12 cellular contexts compared by ENCODE assay signal in the genomic region with DNA sequence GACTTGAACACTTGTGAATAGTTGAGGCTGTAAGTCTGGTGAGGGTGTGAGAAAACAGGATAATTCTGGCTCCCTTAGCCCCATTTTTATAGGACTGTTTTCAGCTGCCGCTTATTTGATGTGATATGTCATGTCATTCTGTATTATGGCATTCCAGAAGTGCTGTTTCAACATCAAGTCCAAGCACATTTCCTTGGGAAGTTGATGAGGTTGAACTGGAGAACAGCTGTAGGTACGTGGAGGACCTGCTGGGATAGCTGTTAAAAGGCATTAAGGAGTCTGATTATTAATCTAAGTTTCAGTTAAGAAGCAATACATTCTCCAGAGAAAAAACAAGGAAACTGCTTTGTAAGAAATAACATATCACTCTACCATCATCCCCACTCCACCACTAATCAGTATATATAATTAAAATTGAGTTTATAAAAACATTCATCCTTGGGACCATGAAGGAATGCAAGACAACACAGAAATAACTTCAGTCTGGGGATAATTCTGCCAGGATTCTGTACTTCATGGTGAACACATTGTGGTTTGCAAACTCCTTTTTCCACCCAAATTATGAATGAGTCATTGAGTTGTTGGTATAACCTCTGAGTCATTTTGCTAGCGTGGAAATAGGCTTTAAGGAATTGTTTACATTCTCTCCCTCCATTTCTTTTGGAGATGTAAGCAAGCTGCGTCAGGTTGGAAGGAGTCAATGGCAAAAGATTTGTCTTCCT. TPM values are rescaled to one million over a fixed set of nuclear protein-coding genes. Genes with fewer than 3 reads are reported as not detected.
DNase-seq lines count a peak whose midpoint lies in the region; ATAC-seq, FAIRE-seq and TF ChIP-seq lines count a peak whose summit lies in the region.
"Had no signal": no experiment of that assay in that cellular context is flagged by ENCODE, and none has a peak within 500 bp of the region (broad histone marks: within the 10 kb centered on the region; RNA-seq: fewer than 3 reads in every experiment).

No MANE protein-coding gene starts in this region.

- H4K8ac ChIP-seq in mesendoderm (ENCODE audit: low read depth, low read length): no peak overlapping the region

- no peaks in the 10 kb centered on the region for H3K79me1 ChIP-seq in mesendoderm (ENCODE audit: low read length)

- no peak overlapping the region for H4K5ac ChIP-seq in mesendoderm (ENCODE audit: low read length)

- H2AFZ ChIP-seq in HCT116 (ENCODE audit: low read depth, low read length, poor library complexity, severe bottlenecking): no peak overlapping the region
- H2AFZ ChIP-seq: neural progenitor cell had no signal

- H2AK5ac ChIP-seq in mesendoderm (ENCODE audit: low read length): no peak overlapping the region

- no peak overlapping the region for H2BK5ac ChIP-seq in mesendoderm (ENCODE audit: low read length)

- FAIRE-seq in A549 (lab: Jason Lieb, UNC): no peak

- no peak overlapping the region for H2BK120ac ChIP-seq in mesendoderm (ENCODE audit: low read depth, low read length)

- DNase-seq in A549 (ENCODE audit: low read depth in 1 of 2, low spot score in 1 of 2) (peak in 1 of 2 experiments; percentile 33), HCT116 (ENCODE audit: low read depth, low spot score) (no peak), SK-MEL-5 (ENCODE audit: low read depth, low spot score) (peak; percentile 46), fibroblast of villous mesenchyme (ENCODE audit: low read depth) (peak; percentile 93), mesendoderm (no peak), heart left ventricle (no peak), epidermal melanocyte (ENCODE audit: insufficient read length, low spot score) (no peak)
- DNase-seq: activated CD4-positive, alpha-beta T cell treated with anti-CD3 and anti-CD28 coated beads, Interleukin-2, amount 10 ng/mL, durations not matched to agents 24 days and 14 days; activated effector memory CD4-positive, alpha-beta T cell treated with anti-CD3 and anti-CD28 coated beads, Interleukin-2, amount 50 U/mL, for 16 hours had no signal

- H3K4me1 ChIP-seq in A549 (peaks cover 10% of the 10 kb centered on the region; the same call in 1 of the 3 replicates), HCT116 (ENCODE audit: control insufficient read depth in 1 of 2, insufficient read depth in 2 of 2, low read length in 2 of 2) (peaks cover 4 to 10% of the 10 kb centered on the region in 2 experiments; a peak in 3 of 4 replicates), mesendoderm (ENCODE audit: control insufficient read depth, low read depth, low read length) (no peaks in the 10 kb centered on the region), heart left ventricle (no peaks in the 10 kb centered on the region)
- H3K4me1 ChIP-seq: neural progenitor cell, suprapubic skin had no signal

- ATAC-seq in A549: peak in 1 of 2 experiments; percentile 68; a peak in 4 of 6 replicates
- peak; percentile 44; the same call in 1 of the 2 replicates for ATAC-seq in HCT116
- ATAC-seq in HG03045 (IDR thresholded peaks at IDR 0.05; ENCODE audit: unreplicated experiment): no peak
- ATAC-seq in heart left ventricle: no peak

- no peak for TF ChIP-seq CTCF in A549 (IDR thresholded peaks at IDR 0.05)
- no peak for TF ChIP-seq CTCF in HCT116 (IDR thresholded peaks at IDR 0.05 in 2 of 3, conservative IDR thresholded peaks at IDR 0.05 in 1 of 3; ENCODE audit: borderline replicate concordance in 1 of 3, insufficient read depth in 1 of 3, low read depth in 2 of 3, low read length in 2 of 3)
- TF ChIP-seq CTCF in fibroblast of villous mesenchyme (IDR thresholded peaks at IDR 0.05; ENCODE audit: insufficient read depth, low read depth, low read length): no peak
- no peak for TF ChIP-seq CTCF in heart left ventricle (IDR thresholded peaks at IDR 0.05)

- H3K4ac ChIP-seq in mesendoderm (ENCODE audit: low read depth, low read length): no peak overlapping the region

- TF ChIP-seq RAD21 in A549 (conservative IDR thresholded peaks at IDR 0.05 in 1 of 2, IDR thresholded peaks at IDR 0.05 in 1 of 2): no peak
- TF ChIP-seq RAD21 in HCT116 (IDR thresholded peaks at IDR 0.05; ENCODE audit: low read depth): no peak

- H3K79me2 ChIP-seq in HCT116 (ENCODE audit: insufficient read depth, low read length) (no peaks in the 10 kb centered on the region), mesendoderm (ENCODE audit: control insufficient read depth, insufficient read depth, low read length) (no peaks in the 10 kb centered on the region)

- RAD21 ChIA-PET in HCT116 (lab: Charles Lee; ENCODE audit: low non-redundant PET in 1 of 2, low total read pairs in 2 of 2, uncharacterized antibody in 2 of 2, unreplicated experiment in 2 of 2): no interaction called here

- no peaks in the 10 kb centered on the region for H3K27me3 ChIP-seq in HCT116 (ENCODE audit: insufficient read depth, low read length)
- no peaks in the 10 kb centered on the region for H3K27me3 ChIP-seq in mesendoderm (ENCODE audit: insufficient read depth, low read length, poor library complexity)
- no peaks in the 10 kb centered on the region for H3K27me3 ChIP-seq in heart left ventricle
- H3K27me3 ChIP-seq: neural progenitor cell, suprapubic skin had no signal

- H2BK15ac ChIP-seq in mesendoderm (replicated peaks; ENCODE audit: low read depth): no peak overlapping the region

- CTCF ChIA-PET in A549 (lab: Yijun Ruan, JAX) (no interaction called here), HCT116 (lab: Charles Lee) (no interaction called here)

- TF ChIP-seq EP300 in A549 (IDR thresholded peaks at IDR 0.05): no peak

- 13% methylated on average over 4 of the region's 4 CpGs for WGBS in A549 (ENCODE audit: missing lambda C conversion rate)
- WGBS in mesendoderm (ENCODE audit: extremely low coverage, insufficient coverage, low lambda C conversion rate): no CpG with 5 or more reads among the region's 4 CpGs
- 68 to 78% (median 71%) methylated on average over 4 of the region's 4 CpGs for WGBS in heart left ventricle, 4 donors

- no peaks in the 10 kb centered on the region for H3K9me3 ChIP-seq in A549
- H3K9me3 ChIP-seq in HCT116 (ENCODE audit: control insufficient read depth in 1 of 2, insufficient read depth in 1 of 2, low read depth in 1 of 2, low read length in 2 of 2): no peaks in the 10 kb centered on the region
- H3K9me3 ChIP-seq in heart left ventricle: no peaks in the 10 kb centered on the region
- H3K9me3 ChIP-seq: suprapubic skin had no signal

- no peak overlapping the region for H3K23ac ChIP-seq in mesendoderm (ENCODE audit: low read length)

- no peak overlapping the region for H3K18ac ChIP-seq in mesendoderm (ENCODE audit: low read length)

- TF ChIP-seq POLR2A in A549 (IDR thresholded peaks at IDR 0.05; ENCODE audit: low read length) (no peak), HCT116 (IDR thresholded peaks at IDR 0.05; ENCODE audit: borderline replicate concordance, extremely low read depth, insufficient read depth, insufficient read length) (no peak), heart left ventricle (IDR thresholded peaks at IDR 0.05) (no peak)

- H3K9me2 ChIP-seq in HCT116 (ENCODE audit: insufficient read depth): no peaks in the 10 kb centered on the region

- POLR2A ChIA-PET in A549 (lab: Yijun Ruan, JAX): no interaction called here
- POLR2A ChIA-PET in HCT116 (lab: Charles Lee): no interaction called here

- no peak overlapping the region for H3K27ac ChIP-seq in A549
- H3K27ac ChIP-seq in HCT116 (ENCODE audit: low read depth, low read length): no peak overlapping the region
- no peak overlapping the region for H3K27ac ChIP-seq in mesendoderm (ENCODE audit: low read depth, low read length)
- no peak overlapping the region for H3K27ac ChIP-seq in heart left ventricle
- H3K27ac ChIP-seq: neural progenitor cell, suprapubic skin had no signal

- no peak overlapping the region for H3K9ac ChIP-seq in HCT116 (ENCODE audit: low read length)
- no peak overlapping the region for H3K9ac ChIP-seq in mesendoderm (ENCODE audit: low read length)
- H3K9ac ChIP-seq: neural progenitor cell had no signal

- H3K36me3 ChIP-seq in HCT116 (ENCODE audit: control insufficient read depth in 1 of 2, insufficient read depth in 2 of 2, low read length in 2 of 2) (no peaks in the 10 kb centered on the region), mesendoderm (ENCODE audit: control insufficient read depth, insufficient read depth, low read length) (no peaks in the 10 kb centered on the region), heart left ventricle (no peaks in the 10 kb centered on the region)
- H3K36me3 ChIP-seq: neural progenitor cell, suprapubic skin had no signal

- no TSS peak for BruUV-seq in HCT116 (replicated peaks; lab: Mats Ljungman, UMichigan)

- in situ Hi-C loops in SK-MEL-5 (cut with HindIII; ENCODE audit: low pct_unique_long_range_greater_than_20kb, low sequenced_read_pairs): no loop called here

- intact Hi-C loops in HCT116 (cut with micrococcal nuclease) (no loop called here), heart left ventricle (cut with DNase I) (no loop called here)

- H3K4me3 ChIP-seq in A549 (no peak overlapping the region), HCT116 (replicated peaks in 1 of 2; ENCODE audit: low read depth in 1 of 2, low read length in 2 of 2) (no peak overlapping the region), fibroblast of villous mesenchyme (ENCODE audit: low read depth, low read length) (no peak overlapping the region), mesendoderm (ENCODE audit: low read length) (no peak overlapping the region), heart left ventricle (no peak overlapping the region)
- H3K4me3 ChIP-seq: neural progenitor cell, suprapubic skin had no signal

- H4K20me1 ChIP-seq in HCT116 (ENCODE audit: insufficient read depth): no peaks in the 10 kb centered on the region

- H3K4me2 ChIP-seq in A549: peak overlapping the region; percentile 46
- peak overlapping the region; percentile 44 for H3K4me2 ChIP-seq in HCT116 (ENCODE audit: low read length)
- H3K4me2 ChIP-seq in mesendoderm (ENCODE audit: low read length): no peak overlapping the region
- H3K4me2 ChIP-seq: neural progenitor cell had no signal

- no peak overlapping the region for H3K56ac ChIP-seq in mesendoderm (ENCODE audit: low read length)

TF ChIP-seq in HCT116, 20 proteins besides CTCF, POLR2A, EP300 and RAD21 (continues in another document):
- TF ChIP-seq ZNF274 (IDR thresholded peaks at IDR 0.05; ENCODE audit: low read depth, low read length) (no peak), JUND (IDR thresholded peaks at IDR 0.05) (peak; percentile 60)

RNA-seq across cellular contexts. Expression of a gene that starts 39.9 kb away (rescaled TPM):
- polyA plus RNA-seq in A549 (2011; rRNA removed) (not detected in 2 replicates), A549 (2017; fragmentation: RNase III; extraction: RNeasy Plus Mini Kit Qiagen cat#74134 plus additional on column Dnase treatment) (not detected in 3 replicates), heart left ventricle (not detected)
- polyA plus RNA-seq in A549 (2012; cell fraction: cytosol; rRNA removed): not detected in 2 replicates
- not detected in 2 replicates for polyA plus RNA-seq in A549 (2012; cell fraction: nucleus; rRNA removed)
- not detected in 2 replicates for polyA minus RNA-seq in A549 (2011; rRNA and poly(A)+ RNA removed)
- total RNA-seq in HCT116 (2021; ENCODE audit: unreplicated experiment) (not detected), fibroblast of villous mesenchyme (not detected in 2 replicates), heart left ventricle (under 1 TPM in 1 of 9 donors, not detected in 8; 0.15 TPM)
- polyA plus RNA-seq in HCT116 (2012): not detected in 2 replicates
- 0.88 and 1.5 TPM in 2 replicates for total RNA-seq in SK-MEL-5 (2014; rRNA removed; shearing (Covaris generic))
- 0.54 and 1.9 TPM in 2 replicates for polyA plus RNA-seq in SK-MEL-5 (2015; cell fraction: cytosol; rRNA removed)
- 0.44 TPM in 1 of 2 replicates, not detected in the other for polyA plus RNA-seq in SK-MEL-5 (2015; cell fraction: nucleus; rRNA removed)
- polyA plus RNA-seq in mesendoderm (2013, experiment 1 of 2): 2.0 TPM
- polyA plus RNA-seq in mesendoderm (2013, experiment 2 of 2): 2.4 TPM
- total RNA-seq: activated CD4-positive, alpha-beta T cell treated with anti-CD3 and anti-CD28 coated beads, Interleukin-2, amount 10 ng/mL, durations not matched to agents 24 days and 14 days; suprapubic skin had no signal

Comparison
In these comparisons a context has a peak if more than half of its experiments do, and no peak if none do; other contexts are left out.
1. DNase-seq: peak in SK-MEL-5 (single experiment) and fibroblast of villous mesenchyme (single experiment); none in HCT116 (single experiment), mesendoderm (single experiment), heart left ventricle (0 of 5) and epidermal melanocyte (single experiment).